Comparison of ENCODE assay signal across 8 cellular contexts in the genomic region with DNA sequence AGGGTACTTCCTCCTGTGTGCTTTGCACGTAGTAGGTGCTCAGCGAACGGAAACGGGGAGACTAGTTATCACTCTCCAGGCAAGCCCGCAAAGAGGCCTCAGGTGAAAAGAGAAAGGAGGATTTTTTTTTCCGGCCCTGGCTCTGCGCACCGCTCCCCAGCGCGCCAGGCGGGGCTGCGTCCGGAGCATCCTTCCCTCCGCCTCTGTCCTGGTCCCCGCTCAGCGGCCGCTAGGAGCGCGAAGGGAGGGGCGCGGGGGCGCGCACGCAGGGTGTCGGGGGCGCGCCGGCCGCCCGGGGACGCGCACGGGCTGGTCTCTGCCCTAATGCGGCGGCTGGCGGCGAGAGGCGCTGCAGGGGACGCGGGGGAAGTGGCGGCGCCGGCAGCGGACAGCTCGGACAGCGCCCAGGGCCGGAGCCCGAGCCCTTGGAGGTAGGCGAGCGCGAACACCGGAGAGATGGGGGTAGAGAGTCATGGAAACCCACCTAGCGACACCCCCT. TPM values are rescaled to one million over a fixed set of nuclear protein-coding genes. Genes with fewer than 3 reads are reported as not detected.
A peak's percentile ranks its signal among the peaks of the same experiment; 100 is the strongest.
DNase-seq lines count a peak whose midpoint lies in the region; ATAC-seq, FAIRE-seq and TF ChIP-seq lines count a peak whose summit lies in the region.

No MANE protein-coding gene starts in this region.

- no peaks in the 10 kb centered on the region for H3K9me3 ChIP-seq in AG04450 (ENCODE audit: control insufficient read depth, insufficient read depth, low read length)
- H3K9me3 ChIP-seq in H9 (ENCODE audit: control insufficient read depth, low read depth, low read length), result no peaks in the 10 kb centered on the region
- H3K9me3 ChIP-seq in mammary epithelial cell (replicated peaks; ENCODE audit: insufficient read depth, low read length), result no peaks in the 10 kb centered on the region
- H3K9me3 ChIP-seq in small intestine (ENCODE audit: control insufficient read depth, low read depth), result no peaks in the 10 kb centered on the region

- peaks cover 19% of the 10 kb centered on the region for H3K27me3 Mint-ChIP-seq in H9 (ENCODE audit: low read depth)

- no peak for TF ChIP-seq CTCF in AG04450 (IDR thresholded peaks at IDR 0.05; ENCODE audit: low read depth, low read length)
- TF ChIP-seq CTCF in H9 (conservative IDR thresholded peaks at IDR 0.05), result peak; percentile 40; the same call in 2 of the 3 replicates
- no peak for TF ChIP-seq CTCF in RWPE1 (conservative IDR thresholded peaks at IDR 0.05; ENCODE audit: low read depth)
- peak in 1 of 2 donors; percentile 8 for TF ChIP-seq CTCF in mammary epithelial cell (conservative IDR thresholded peaks at IDR 0.05 in 1 of 2, IDR thresholded peaks at IDR 0.05 in 1 of 2; ENCODE audit: extremely low read depth in 1 of 2, insufficient read depth in 1 of 2, low read depth in 1 of 2, low read length in 2 of 2)

- dilution Hi-C loops in mammary epithelial cell (cut with HindIII; ENCODE audit: low sequenced_read_pairs), result no loop called here

- H3K4me2 ChIP-seq in H9 (ENCODE audit: insufficient read depth, insufficient read length, low read length), result peak overlapping the region; percentile 86
- H3K4me2 ChIP-seq in mammary epithelial cell (ENCODE audit: insufficient read depth, low read depth, low read length), result peak overlapping the region; percentile 69

- no peak for FAIRE-seq in small intestine (lab: Jason Lieb, UNC)

- H4K20me1 ChIP-seq in H9 (ENCODE audit: control insufficient read depth, insufficient read depth, insufficient read length), result no peaks in the 10 kb centered on the region
- H4K20me1 ChIP-seq in mammary epithelial cell (ENCODE audit: insufficient read depth, low read length), result no peaks in the 10 kb centered on the region

- no peak overlapping the region for H3K27ac Mint-ChIP-seq in H9

- no peak overlapping the region for H2BK12ac ChIP-seq in H9 (ENCODE audit: insufficient read length, low read depth, low read length)

- no peak overlapping the region for H2BK5ac ChIP-seq in H9 (ENCODE audit: insufficient read length, low read length)

- H2BK15ac ChIP-seq in H9 (ENCODE audit: low read depth, low read length), result no peak overlapping the region

- no peaks in the 10 kb centered on the region for H3K79me2 ChIP-seq in H9 (ENCODE audit: insufficient read depth, low read length)
- no peaks in the 10 kb centered on the region for H3K79me2 ChIP-seq in mammary epithelial cell (ENCODE audit: insufficient read depth, low read length)

- H3K4ac ChIP-seq in H9 (ENCODE audit: low read depth, low read length), result no peak overlapping the region

- DNase-seq in AG04450 (ENCODE audit: low read depth, low spot score) (no peak), H9 (peak; percentile 89), RWPE1 (ENCODE audit: low spot score) (peak; percentile 79), mammary epithelial cell (peak; percentile 72), iris pigment epithelial cell (ENCODE audit: low read depth) (peak; percentile 28), small intestine (peak; percentile 43), GDM1 (lab: John Stamatoyannopoulos, UW) (no peak)

- in situ Hi-C loops in mammary epithelial cell (cut with MboI; ENCODE audit: low sequenced_read_pairs in 2 of 2), result no loop called here

- peaks cover 21 to 27% of the 10 kb centered on the region in 2 experiments for H3K4me1 Mint-ChIP-seq in H9

- no peak overlapping the region for H3K14ac ChIP-seq in H9 (ENCODE audit: insufficient read depth, low read length)

- no peak overlapping the region for H2AK5ac ChIP-seq in H9 (ENCODE audit: insufficient read length, low read length)

- no peak overlapping the region for H2BK20ac ChIP-seq in H9 (ENCODE audit: low read depth, low read length, poor library complexity, severe bottlenecking)

- H2BK120ac ChIP-seq in H9 (ENCODE audit: low read depth, low read length, poor library complexity, severe bottlenecking), result no peak overlapping the region

- no CpG with 5 or more reads among the region's 53 CpGs for WGBS in H9 (ENCODE audit: extremely low coverage, insufficient read length, low lambda C conversion rate)
- WGBS in mammary epithelial cell (ENCODE audit: low coverage, missing lambda C conversion rate), result 6% methylated on average over 5 of the region's 53 CpGs
- 1 to 4% (median 2%) methylated on average over 37 to 53 of the region's 53 CpGs for WGBS in small intestine, 3 donors

- POLR2A ChIA-PET in AG04450 (lab: Yijun Ruan, JAX), result no interaction called here
- POLR2A ChIA-PET in RWPE1 (lab: Yijun Ruan, JAX; ENCODE audit: low non-redundant PET), result no interaction called here

- no peak overlapping the region for H2AFZ ChIP-seq in H9 (ENCODE audit: low read length)
- peak overlapping the region; percentile 36 for H2AFZ ChIP-seq in mammary epithelial cell (ENCODE audit: low read depth, low read length)

- H3K23ac ChIP-seq in H9 (ENCODE audit: insufficient read length, low read depth, low read length), result no peak overlapping the region

- no peaks in the 10 kb centered on the region for H3K4me1 ChIP-seq in H9 (ENCODE audit: insufficient read depth, low read length)
- peaks cover 3% of the 10 kb centered on the region for H3K4me1 ChIP-seq in mammary epithelial cell (ENCODE audit: insufficient read depth, low read length)
- H3K4me1 ChIP-seq in small intestine (ENCODE audit: control insufficient read depth in 2 of 2, insufficient read depth in 1 of 2, low read depth in 1 of 2, low read length in 1 of 2), result no peaks in the 10 kb centered on the region

- H3K27ac ChIP-seq in AG04450 (ENCODE audit: low read depth, low read length), result no peak overlapping the region
- H3K27ac ChIP-seq in H9 (ENCODE audit: insufficient read length, low read depth, low read length), result no peak overlapping the region
- H3K27ac ChIP-seq in RWPE1, result no peak overlapping the region
- no peak overlapping the region for H3K27ac ChIP-seq in mammary epithelial cell (ENCODE audit: insufficient read depth, low read depth, low read length)
- no peak overlapping the region for H3K27ac ChIP-seq in small intestine (ENCODE audit: low read depth in 1 of 2, low read length in 1 of 2)

- BruUV-seq in mammary epithelial cell (replicated peaks; lab: Mats Ljungman, UMichigan), result no TSS peak

- no peak overlapping the region for H3K18ac ChIP-seq in H9 (ENCODE audit: insufficient read length, low read depth, low read length)

- no peaks in the 10 kb centered on the region for H3K79me1 ChIP-seq in H9 (ENCODE audit: insufficient read depth, low read depth, low read length, poor library complexity, severe bottlenecking)

- peak overlapping the region; percentile 53 to 88 for H3K4me3 Mint-ChIP-seq in H9

- CTCF ChIA-PET in AG04450 (lab: Charles Lee) (interaction anchor here (1.5 kb wide), 1 partner anchor 21 kb away, joined by 5 read pairs; no protein-coding TSS in a partner anchor), RWPE1 (lab: Yijun Ruan, JAX) (interaction anchor here (0.6 to 1.1 kb wide), 4 partner anchors 13 to 313 kb away, joined by 3 to 6 read pairs (median 4); no protein-coding TSS in a partner anchor), mammary epithelial cell (lab: Charles Lee; ENCODE audit: low non-redundant PET) (no interaction called here)

- H4K5ac ChIP-seq in H9 (ENCODE audit: insufficient read length, low read depth, low read length), result no peak overlapping the region

- peaks cover 5% of the 10 kb centered on the region for H3K23me2 ChIP-seq in H9 (ENCODE audit: insufficient read length, low read depth, low read length, poor library complexity, severe bottlenecking)

- no peaks in the 10 kb centered on the region for H3K36me3 Mint-ChIP-seq in H9 (ENCODE audit: insufficient read depth in 1 of 3, low read depth in 3 of 3)

- peaks cover 14% of the 10 kb centered on the region for H3K27me3 ChIP-seq in AG04450 (ENCODE audit: control insufficient read depth, insufficient read depth, low read length)
- no peaks in the 10 kb centered on the region; the same call in 1 of the 2 replicates for H3K27me3 ChIP-seq in H9 (ENCODE audit: insufficient read depth, low read length)
- peaks cover 2% of the 10 kb centered on the region for H3K27me3 ChIP-seq in mammary epithelial cell (ENCODE audit: insufficient read depth, low read length)
- peaks cover 0 to 11% of the 10 kb centered on the region in 2 donors for H3K27me3 ChIP-seq in small intestine (ENCODE audit: control insufficient read depth in 2 of 2, insufficient read depth in 2 of 2, low read length in 2 of 2)

- intact Hi-C loops in mammary epithelial cell (cut with micrococcal nuclease), result loop anchor here (5.0 kb wide), 1 partner anchor 429 kb away; no protein-coding TSS in a partner anchor

- peak overlapping the region; percentile 36 for H3K4me3 ChIP-seq in AG04450 (ENCODE audit: low read depth, low read length)
- H3K4me3 ChIP-seq in mammary epithelial cell (replicated peaks in 1 of 3; ENCODE audit: insufficient read depth in 1 of 3, low read depth in 2 of 3, low read length in 3 of 3), result peak overlapping the region; percentile 23 to 62 (median 42)
- peak overlapping the region in 1 of 2 donors; percentile 26 for H3K4me3 ChIP-seq in small intestine (ENCODE audit: low read depth in 1 of 2, low read length in 2 of 2)

- H3T11ph ChIP-seq in H9 (ENCODE audit: low read length), result no peak overlapping the region

- H4K8ac ChIP-seq in H9 (replicated peaks; ENCODE audit: insufficient read length, low read depth, low read length), result no peak overlapping the region

- no peak overlapping the region for H3K9ac ChIP-seq in H9 (ENCODE audit: extremely low read depth, insufficient read length, low read length)
- no peak overlapping the region for H3K9ac ChIP-seq in mammary epithelial cell (ENCODE audit: insufficient read depth, low read length)

- H4K91ac ChIP-seq in H9 (ENCODE audit: insufficient read length, low read depth, low read length), result no peak overlapping the region

- H3K56ac ChIP-seq in H9 (ENCODE audit: insufficient read length, low read depth, low read length), result no peak overlapping the region

- ATAC-seq in HG03571 (IDR thresholded peaks at IDR 0.05; ENCODE audit: unreplicated experiment), result no peak

- no peaks in the 10 kb centered on the region for H3K36me3 ChIP-seq in mammary epithelial cell (ENCODE audit: insufficient read depth, low read length)
- H3K36me3 ChIP-seq in small intestine (ENCODE audit: control insufficient read depth in 2 of 2, insufficient read depth in 2 of 2, low read length in 2 of 2), result no peaks in the 10 kb centered on the region

- no peaks in the 10 kb centered on the region for H3K9me3 Mint-ChIP-seq in H9

RNA-seq across cellular contexts. Expression of gene NFASC, which starts 42.3 kb away (rescaled TPM):
- polyA plus RNA-seq in AG04450 (2011; rRNA removed), result 1.7 and 1.8 TPM in 2 replicates
- 2.1 TPM in 2 replicates for polyA minus RNA-seq in AG04450 (2011; rRNA and poly(A)+ RNA removed)
- total RNA-seq in H9 (2021), result 5.0 and 5.7 TPM in 2 replicates
- 10 to 100 TPM; 37.6 to 94.9 TPM for total RNA-seq in mammary epithelial cell
- polyA plus RNA-seq in mammary epithelial cell, result 12.7 TPM
- 28.6 TPM for polyA minus RNA-seq in mammary epithelial cell
- 1 to 10 TPM in 2 of 3 donors, under 1 TPM in 1; 0.22 to 5.8 (median 1.4) TPM for polyA plus RNA-seq in small intestine

Comparison
In these comparisons a context has a peak if more than half of its experiments do, and no peak if none do; other contexts are left out.
1. DNase-seq: peak in H9 (single experiment), RWPE1 (single experiment), mammary epithelial cell (single experiment), iris pigment epithelial cell (single experiment) and small intestine (single experiment); none in AG04450 (single experiment) and GDM1 (single experiment).